Comparison of ENCODE assay signal across 8 cellular contexts in genomic region chr21:33325222-33326067, GRCh38. TPM values are rescaled to one million over a fixed set of nuclear protein-coding genes. Genes with fewer than 3 reads are reported as not detected.
DNase-seq lines count a peak whose midpoint lies in the region; ATAC-seq, FAIRE-seq and TF ChIP-seq lines count a peak whose summit lies in the region.

No MANE protein-coding gene starts in this region.

- H3K23me2 ChIP-seq in H1 (ENCODE audit: low read depth, low read length), result peaks cover 8% of the 10 kb centered on the region; the same call in 1 of the 2 replicates

- peak overlapping the region; percentile 21; the same call in 1 of the 2 replicates for H2AFZ ChIP-seq in H1 (ENCODE audit: low read length)

- ATAC-seq in A549 (peak; percentile 40 to 69; a peak in 4 of 6 replicates), HG03039 (IDR thresholded peaks at IDR 0.05; ENCODE audit: unreplicated experiment) (peak; percentile 24)

- POLR2A ChIA-PET in A549 (lab: Yijun Ruan, JAX), result interaction anchor here (0.8 to 1.9 kb wide), 11 partner anchors 14 to 155 kb away, joined by 3 to 12 read pairs (median 4); partner anchors contain the start of genes IL10RB and TMEM50B
- POLR2A ChIA-PET in H1 (lab: Charles Lee; ENCODE audit: partially characterized antibody), result interaction anchor here (0.6 to 2.0 kb wide), 25 partner anchors 9 to 654 kb away, joined by 3 to 19 read pairs (median 3); partner anchors contain the start of genes IFNGR2, IL10RB and PAXBP1

- no peak overlapping the region for H2AK5ac ChIP-seq in H1 (ENCODE audit: low read depth, low read length)

- FAIRE-seq in A549 (lab: Jason Lieb, UNC), result no peak
- peak; percentile 63 for FAIRE-seq in GM18507 (lab: Jason Lieb, UNC)
- FAIRE-seq in H1 (lab: Jason Lieb, UNC), result no peak

- peak overlapping the region; percentile 75; the same call in 1 of the 2 replicates for H2BK12ac ChIP-seq in H1 (ENCODE audit: low read depth, low read length)

- no peaks in the 10 kb centered on the region; a peak in 1 of 8 replicates for H3K36me3 ChIP-seq in H1 (ENCODE audit: control insufficient read depth in 2 of 4, insufficient read depth in 4 of 4, low read length in 3 of 4)

- 2% methylated on average over 18 of the region's 28 CpGs for WGBS in A549 (ENCODE audit: missing lambda C conversion rate)
- WGBS in H1 (ENCODE audit: extremely low coverage in 1 of 2, insufficient coverage in 1 of 2, insufficient read length in 1 of 2, insufficient replicate concordance in 2 of 2, low coverage in 1 of 2, low lambda C conversion rate in 2 of 2, missing lambda C conversion rate in 1 of 2), 2 experiments, result 1% methylated on average over 28 of the region's 28 CpGs; no CpG with 5 or more reads in 1 of the 2 experiments

- H3K18ac ChIP-seq in H1 (ENCODE audit: extremely low read depth, low read length), result peak overlapping the region; percentile 99

- TF ChIP-seq EP300 in A549 (IDR thresholded peaks at IDR 0.05) (no peak), H1 (IDR thresholded peaks at IDR 0.05; ENCODE audit: borderline replicate concordance in 1 of 2, low read depth in 2 of 2, low read length in 2 of 2) (no peak)

- no peak overlapping the region for H3K23ac ChIP-seq in H1 (ENCODE audit: insufficient read length)

- H3K79me1 ChIP-seq in H1 (ENCODE audit: low read depth, low read length), result peaks cover 6% of the 10 kb centered on the region; the same call in 1 of the 2 replicates

- TF ChIP-seq POLR2A in A549 (IDR thresholded peaks at IDR 0.05; ENCODE audit: low read length) (no peak), H1 (IDR thresholded peaks at IDR 0.05; ENCODE audit: control extremely low read depth in 1 of 2, low read depth in 2 of 2, low read length in 2 of 2) (peak in 1 of 2 experiments; percentile 40; a peak in 1 of 3 replicates)

- no peaks in the 10 kb centered on the region for H3K4me1 ChIP-seq in A549
- 0 out of 7 replicates have a peak, but pooled peaks cover 0 to 3% (median under 1%) of the 10 kb centered on the region in 4 experiments for H3K4me1 ChIP-seq in H1 (replicated peaks in 1 of 4; ENCODE audit: control insufficient read depth in 3 of 4, insufficient read depth in 4 of 4, low read length in 3 of 4)

- peak overlapping the region; percentile 47 for H2BK120ac ChIP-seq in H1 (replicated peaks; ENCODE audit: low read depth, low read length)

- no peaks in the 10 kb centered on the region for H3K27me3 ChIP-seq in H1 (replicated peaks in 1 of 4; ENCODE audit: control insufficient read depth in 3 of 4, extremely low read depth in 1 of 4, insufficient read depth in 3 of 4, low read length in 3 of 4)

- H3K4me2 ChIP-seq in A549, result peak overlapping the region; percentile 87
- peak overlapping the region; percentile 65 to 93 for H3K4me2 ChIP-seq in H1 (ENCODE audit: insufficient read depth in 1 of 2, low read depth in 2 of 2, low read length in 2 of 2)

- peak overlapping the region; percentile 94 for H2BK5ac ChIP-seq in H1 (ENCODE audit: low read depth, low read length)

- H3K27ac ChIP-seq in A549 (peak overlapping the region; percentile 86 to 97), H1 (ENCODE audit: low read depth, low read length) (peak overlapping the region; percentile 57)

- TF ChIP-seq CTCF in A549 (IDR thresholded peaks at IDR 0.05), result no peak
- no peak for TF ChIP-seq CTCF in H1 (IDR thresholded peaks at IDR 0.05; ENCODE audit: control extremely low read depth in 1 of 3, insufficient read depth in 1 of 3, low read depth in 1 of 3, low read length in 3 of 3)

- H3K4ac ChIP-seq in H1 (replicated peaks; ENCODE audit: insufficient read length, low read depth, low read length), result no peak overlapping the region

- no peak overlapping the region; the same call in 1 of the 2 replicates for H2BK20ac ChIP-seq in H1 (ENCODE audit: low read length)

- H3K4me3 ChIP-seq in A549 (peak overlapping the region; percentile 74), H1 (ENCODE audit: extremely low read depth in 1 of 4, insufficient read depth in 2 of 4, low read depth in 3 of 4, low read length in 4 of 4) (peak overlapping the region; percentile 67 to 94 (median 80))

- H4K5ac ChIP-seq in H1 (ENCODE audit: insufficient read length, low read depth, low read length), result peak overlapping the region; percentile 84

- H3K79me2 ChIP-seq in H1 (ENCODE audit: control insufficient read depth in 1 of 2, insufficient read depth in 2 of 2, low read length in 2 of 2), result peaks cover 8 to 49% of the 10 kb centered on the region in 2 experiments

- peaks cover 0 to 3% of the 10 kb centered on the region in 2 experiments for H4K20me1 ChIP-seq in H1 (replicated peaks in 1 of 2; ENCODE audit: control insufficient read depth in 1 of 2, insufficient read depth in 2 of 2, low read length in 2 of 2)

- H2BK15ac ChIP-seq in H1 (ENCODE audit: low read length), result no peak overlapping the region; the same call in 1 of the 2 replicates

- peak overlapping the region; percentile 99 for H4K91ac ChIP-seq in H1 (replicated peaks; ENCODE audit: insufficient read length, low read length)

- H3K56ac ChIP-seq in H1 (replicated peaks; ENCODE audit: insufficient read length, low read depth, low read length), result peak overlapping the region; percentile 61

- CTCF ChIA-PET in A549 (lab: Yijun Ruan, JAX) (interaction anchor here (0.6 to 2.0 kb wide), 5 partner anchors 29 to 125 kb away, joined by 3 to 7 read pairs (median 4); no protein-coding TSS in a partner anchor), H1 (lab: Charles Lee; ENCODE audit: partially characterized antibody) (interaction anchor here (0.9 to 1.1 kb wide), 3 partner anchors 37 to 100 kb away, joined by 3 read pairs; no protein-coding TSS in a partner anchor)

- H3K14ac ChIP-seq in H1 (ENCODE audit: insufficient read length), result no peak overlapping the region

- H4K8ac ChIP-seq in H1 (ENCODE audit: extremely low read depth, insufficient read depth, low read length), result peak overlapping the region; percentile 96

- peak overlapping the region; percentile 79 to 87 (median 84) for H3K9ac ChIP-seq in H1 (replicated peaks in 1 of 4; ENCODE audit: extremely low read depth in 1 of 4, low read depth in 3 of 4, low read length in 3 of 4)

- TF ChIP-seq RAD21 in A549 (conservative IDR thresholded peaks at IDR 0.05 in 1 of 2, IDR thresholded peaks at IDR 0.05 in 1 of 2), result no peak
- no peak for TF ChIP-seq RAD21 in H1 (IDR thresholded peaks at IDR 0.05 in 1 of 2, conservative IDR thresholded peaks at IDR 0.05 in 1 of 2; ENCODE audit: low read depth in 2 of 2, low read length in 2 of 2)

- H3K9me3 ChIP-seq in A549 (no peaks in the 10 kb centered on the region), H1 (ENCODE audit: insufficient read depth in 2 of 2, low read depth in 1 of 2, low read length in 1 of 2) (no peaks in the 10 kb centered on the region; a peak in 1 of 4 replicates)

- DNase-seq in A549 (ENCODE audit: low read depth in 1 of 2, low spot score in 1 of 2) (peak; percentile 28 to 57), GM18507 (ENCODE audit: extremely low spot score, insufficient read length, low read depth) (no peak), NCI-H2171 treated with DMSO at 0.1 percent for 48 hours (lab: John Stamatoyannopoulos, UW) (peak; percentile 56), H1 (ENCODE audit: low read depth in 1 of 2, low spot score in 2 of 2) (no peak), mesenteric fat pad (ENCODE audit: low spot score) (peak; percentile 93)
- peak; percentile 61 to 67 for DNase-seq in activated CD4-positive, alpha-beta T cell treated with anti-CD3 and anti-CD28 coated beads, Interleukin-2, amount 50 U/mL, for 4 hours
- DNase-seq in stimulated activated CD8-positive, alpha-beta memory T cell treated with anti-CD3 and anti-CD28 coated beads, Interleukin-15, amount 100 ng/mL, for 24 hours (ENCODE audit: low read depth), result peak; percentile 42

TF ChIP-seq in A549, 52 proteins besides CTCF, POLR2A, EP300 and RAD21:
- TF ChIP-seq TP53 (CRISPR knock-in tag; IDR thresholded peaks at IDR 0.05) (no peak), PHF8 (IDR thresholded peaks at IDR 0.05; ENCODE audit: borderline replicate concordance, low read depth) (0 out of 2 replicates have a peak, but pooled peaks have one; percentile 25)

TF ChIP-seq in H1, 55 proteins besides CTCF, POLR2A, EP300 and RAD21 (continues in another document):
- TF ChIP-seq SIN3A (conservative IDR thresholded peaks at IDR 0.05 in 1 of 2, IDR thresholded peaks at IDR 0.05 in 1 of 2; ENCODE audit: low read depth in 1 of 2, low read length in 2 of 2), result 0 out of 4 replicates have a peak, but pooled peaks have one; percentile 29 to 54

RNA-seq across cellular contexts. Expression of gene IFNAR1, which starts 0.7 kb away (rescaled TPM):
- polyA plus RNA-seq in A549 (2011; rRNA removed), result 13.2 and 14.2 TPM in 2 replicates
- 5.7 and 6.3 TPM in 2 replicates for polyA plus RNA-seq in A549 (2012; cell fraction: cytosol; rRNA removed)
- 1.7 and 3.2 TPM in 2 replicates for polyA plus RNA-seq in A549 (2012; cell fraction: nucleus; rRNA removed)
- polyA plus RNA-seq in A549 (2017; fragmentation: RNase III; extraction: RNeasy Plus Mini Kit Qiagen cat#74134 plus additional on column Dnase treatment), result 13.7 to 16.5 TPM (median 14.1 TPM) in 3 replicates
- 11.2 and 11.6 TPM in 2 replicates for polyA minus RNA-seq in A549 (2011; rRNA and poly(A)+ RNA removed)
- total RNA-seq in H1 (2021; fragmentation: NEBNext Ultra II Directional; extraction: Animal tissue kit (Norgen Biotek cat#: 25700)), result 13.4 and 17.1 TPM in 2 replicates
- polyA plus RNA-seq in H1 (2011; rRNA removed), result 3.1 and 3.4 TPM in 2 replicates
- 4.4 TPM for polyA plus RNA-seq in H1 (2011; cell fraction: cytosol; rRNA removed)
- polyA plus RNA-seq in H1 (2011; cell fraction: nucleus; rRNA removed), result 1.7 TPM
- polyA plus RNA-seq in H1 (2012, experiment 1 of 2), result 6.9 to 14.0 TPM (median 10.4 TPM) in 4 replicates
- polyA plus RNA-seq in H1 (2012, experiment 2 of 2), result 0.98 TPM
- polyA plus RNA-seq in H1 (2013, experiment 1 of 2), result 10.5 TPM
- 13.5 TPM for polyA plus RNA-seq in H1 (2013, experiment 2 of 2)
- polyA minus RNA-seq in H1 (2011; rRNA and poly(A)+ RNA removed), result 5.3 and 6.1 TPM in 2 replicates
- polyA minus RNA-seq in H1 (2011; cell fraction: cytosol; rRNA and poly(A)+ RNA removed), result 3.2 TPM
- polyA minus RNA-seq in H1 (2011; cell fraction: nucleus; rRNA and poly(A)+ RNA removed), result 8.5 TPM
- 88.8 TPM for total RNA-seq in mesenteric fat pad

RNA-seq across cellular contexts. Expression of gene IL10RB, which starts 59.3 kb away (rescaled TPM):
- polyA plus RNA-seq in A549 (2011; rRNA removed) (31.9 and 34.9 TPM in 2 replicates), A549 (2017; fragmentation: RNase III; extraction: RNeasy Plus Mini Kit Qiagen cat#74134 plus additional on column Dnase treatment) (16.8 to 18.0 TPM (median 17.0 TPM) in 3 replicates), H1 (2011; rRNA removed) (2.7 and 2.9 TPM in 2 replicates)
- polyA plus RNA-seq in A549 (2012; cell fraction: cytosol; rRNA removed), result 14.2 and 15.6 TPM in 2 replicates
- polyA plus RNA-seq in A549 (2012; cell fraction: nucleus; rRNA removed), result 7.6 and 9.0 TPM in 2 replicates
- polyA minus RNA-seq in A549 (2011; rRNA and poly(A)+ RNA removed), result 33.6 and 34.5 TPM in 2 replicates
- total RNA-seq in H1 (2021; fragmentation: NEBNext Ultra II Directional; extraction: Animal tissue kit (Norgen Biotek cat#: 25700)), result 2.5 and 3.2 TPM in 2 replicates
- 4.7 TPM for polyA plus RNA-seq in H1 (2011; cell fraction: cytosol; rRNA removed)
- 2.4 TPM for polyA plus RNA-seq in H1 (2011; cell fraction: nucleus; rRNA removed)
- polyA plus RNA-seq in H1 (2012, experiment 1 of 2), result 2.2 to 3.1 TPM (median 2.6 TPM) in 4 replicates
- polyA plus RNA-seq in H1 (2012, experiment 2 of 2), result 1.8 TPM
- 4.1 TPM for polyA plus RNA-seq in H1 (2013, experiment 1 of 2)
- 4.9 TPM for polyA plus RNA-seq in H1 (2013, experiment 2 of 2)
- polyA minus RNA-seq in H1 (2011; rRNA and poly(A)+ RNA removed), result 4.1 and 4.5 TPM in 2 replicates
- 4.0 TPM for polyA minus RNA-seq in H1 (2011; cell fraction: cytosol; rRNA and poly(A)+ RNA removed)
- polyA minus RNA-seq in H1 (2011; cell fraction: nucleus; rRNA and poly(A)+ RNA removed), result 3.9 TPM
- 39.3 TPM for total RNA-seq in mesenteric fat pad

Comparison
In these comparisons a context has a peak if more than half of its experiments do, and no peak if none do; other contexts are left out.
1. DNase-seq: peak in A549 (2 of 2), NCI-H2171 treated with DMSO at 0.1 percent for 48 hours (single experiment), activated CD4-positive, alpha-beta T cell treated with anti-CD3 and anti-CD28 coated beads, Interleukin-2, amount 50 U/mL, for 4 hours (2 of 2), mesenteric fat pad (single experiment) and stimulated activated CD8-positive, alpha-beta memory T cell treated with anti-CD3 and anti-CD28 coated beads, Interleukin-15, amount 100 ng/mL, for 24 hours (single experiment); none in GM18507 (single experiment) and H1 (0 of 2).
2. Of the 18 proteins assayed by ChIP-seq in both H1 and A549: peak only in H1: E2F6; only in A549: none; in both: PHF8; in neither: 15; mixed calls (peak in some experiments, not most) for 1.